In the genomic region with DNA sequence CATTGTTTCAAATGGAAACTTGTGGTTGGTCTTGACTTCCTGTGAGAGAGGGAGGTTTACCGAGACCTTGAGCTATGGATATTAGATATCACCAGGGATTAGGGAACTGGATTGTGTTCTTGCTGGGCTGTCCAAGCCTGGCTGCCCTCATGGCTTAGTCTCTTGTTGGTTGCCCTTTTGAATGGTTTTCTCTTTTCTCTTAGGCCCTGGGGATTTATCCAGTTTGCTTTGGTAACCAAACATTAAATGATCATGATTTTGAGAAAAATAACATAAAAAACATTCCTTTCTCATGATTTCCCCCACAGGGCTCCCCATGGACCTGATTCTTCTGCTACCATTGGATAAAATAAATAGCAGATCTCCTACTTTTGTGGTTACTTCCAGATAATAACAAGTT, we compare ENCODE assay signal across 24 cellular contexts.
"Had no signal": no experiment of that assay in that cellular context is flagged by ENCODE, and none has a peak within 500 bp of the region (broad histone marks: within the 10 kb centered on the region; RNA-seq: fewer than 3 reads in every experiment).

No MANE protein-coding gene starts in this region.

- DNase-seq: activated CD4-positive, alpha-beta T cell treated with anti-CD3 and anti-CD28 coated beads for 48 hours; activated CD4-positive, alpha-beta T cell treated with anti-CD3 and anti-CD28 coated beads, Interleukin-2, amount 50 U/mL, for 4 hours; activated CD4-positive, CD25-positive, alpha-beta regulatory T cell treated with anti-CD3 and anti-CD28 coated beads, Interleukin-2, amount 50 U/mL, for 72 hours; activated CD8-positive, alpha-beta memory T cell treated with anti-CD3 and anti-CD28 coated beads, Interleukin-2, amount 50 U/mL, for 48 hours; activated CD8-positive, alpha-beta T cell treated with anti-CD3 and anti-CD28 coated beads, Interleukin-2, amount 10 ng/mL, durations not matched to agents 7 days and 5 days; activated effector memory CD4-positive, alpha-beta T cell treated with Interleukin-2 at 50 U/mL for 16 hours; activated naive CD4-positive, alpha-beta T cell; activated T-cell treated with anti-CD3 and anti-CD28 coated beads, Interleukin-2, amount 50 U/mL, for 1 hour; aorta; body of pancreas; MG63; MV-4-11; NCI-H1105; NCI-H1436; NCI-H1694 treated with DMSO at 0.1 percent for 48 hours; NCI-H2029 treated with DMSO at 0.1 percent for 48 hours; NCI-H510A treated with DMSO at 0.1 percent for 48 hours; NCI-H69; RPMI8226; T-cell had no signal

- H3K27me3 Mint-ChIP-seq: activated naive CD4-positive, alpha-beta T cell treated with anti-CD3 and anti-CD28 coated beads, Interleukin-2, amount 50 U/mL, for 24 hours; central memory CD8-positive, alpha-beta T cell; T-cell had no signal

- H3K27ac Mint-ChIP-seq: activated CD8-positive, alpha-beta T cell treated with anti-CD3 and anti-CD28 coated beads, Interleukin-2, amount 10 ng/mL, durations not matched to agents 7 days and 5 days; activated naive CD4-positive, alpha-beta T cell treated with anti-CD3 and anti-CD28 coated beads, Interleukin-2, amount 50 U/mL, for 24 hours; T-cell; WTC11 had no signal

- H3K36me3 Mint-ChIP-seq: activated naive CD4-positive, alpha-beta T cell treated with anti-CD3 and anti-CD28 coated beads, Interleukin-2, amount 50 U/mL, for 24 hours; T-cell; WTC11 had no signal

- H3K4me3 ChIP-seq: body of pancreas, MG63, SK-N-MC had no signal

- H3K4me3 Mint-ChIP-seq: activated CD8-positive, alpha-beta T cell treated with anti-CD3 and anti-CD28 coated beads, Interleukin-2, amount 10 ng/mL, durations not matched to agents 7 days and 5 days; activated naive CD4-positive, alpha-beta T cell treated with anti-CD3 and anti-CD28 coated beads, Interleukin-2, amount 50 U/mL, for 24 hours; central memory CD8-positive, alpha-beta T cell; T-cell; WTC11 had no signal

- H3K4me1 Mint-ChIP-seq: activated naive CD4-positive, alpha-beta T cell treated with anti-CD3 and anti-CD28 coated beads, Interleukin-2, amount 50 U/mL, for 24 hours; central memory CD8-positive, alpha-beta T cell; T-cell had no signal

- H3K9me3 Mint-ChIP-seq: activated naive CD4-positive, alpha-beta T cell treated with anti-CD3 and anti-CD28 coated beads, Interleukin-2, amount 50 U/mL, for 24 hours had no signal
